ENCODE assay signal across 22 cellular contexts in the genomic region with DNA sequence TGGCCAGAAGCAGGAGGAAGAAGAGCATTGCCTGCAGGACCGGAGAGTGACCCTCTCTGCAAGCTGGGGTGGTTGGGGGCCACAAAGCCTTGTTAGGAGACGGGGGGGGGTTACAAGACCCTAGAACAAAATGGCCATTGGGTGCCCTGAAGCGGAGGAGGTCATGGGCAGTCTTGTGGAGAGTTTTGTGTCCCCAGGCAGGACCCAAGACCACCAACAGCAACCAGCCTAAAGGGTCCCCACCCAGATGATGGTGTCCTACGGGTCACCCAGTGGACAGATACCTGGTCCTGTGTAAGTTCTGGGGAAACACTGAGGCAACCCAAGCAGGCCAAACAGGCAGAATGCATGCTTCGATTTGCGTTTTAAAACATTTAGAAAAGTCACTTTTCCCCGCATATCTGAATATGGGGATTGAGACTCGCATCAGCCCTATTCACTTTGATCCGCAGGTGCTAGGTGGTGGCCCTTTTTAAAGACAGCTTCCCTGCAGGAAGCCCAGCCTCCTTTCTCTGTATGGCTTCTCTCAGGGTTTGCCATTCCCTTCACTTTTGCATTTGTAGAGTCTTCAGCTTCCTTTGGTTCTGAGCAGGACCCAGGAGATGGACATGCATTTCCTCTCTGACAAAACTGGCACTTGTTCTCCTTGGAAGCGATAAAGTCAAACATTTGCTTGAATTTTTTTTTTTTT. TPM values are rescaled to one million over a fixed set of nuclear protein-coding genes. Genes with fewer than 3 reads are reported as not detected.
DNase-seq lines count a peak whose midpoint lies in the region; ATAC-seq and TF ChIP-seq lines count a peak whose summit lies in the region.
"Had no signal": no experiment of that assay in that cellular context is flagged by ENCODE, and none has a peak within 500 bp of the region (broad histone marks: within the 10 kb centered on the region; RNA-seq: fewer than 3 reads in every experiment).

No MANE protein-coding gene starts in this region.

- no peak overlapping the region for H3K27ac ChIP-seq in colonic mucosa
- H3K27ac ChIP-seq: A549; BLaER1 treated with 17β-estradiol and CSF1 and Interleukin-3, amounts not matched to agents 10 nM and 100 nM had no signal

- H3K4me1 Mint-ChIP-seq in chondrocyte (ENCODE audit: low read depth), result peaks cover 35% of the 10 kb centered on the region
- H3K4me1 Mint-ChIP-seq in stimulated activated effector memory CD8-positive, alpha-beta T cell treated with anti-CD3 and anti-CD28 coated beads, Interleukin-12 subunit alpha, Interleukin-12 subunit beta, amount 100 ng/mL, for 72 hours, result peaks cover 7% of the 10 kb centered on the region

- peak; percentile 20 for DNase-seq in D341Med (ENCODE audit: low spot score)
- DNase-seq in HEK293T (ENCODE audit: extremely low spot score), result no peak
- peak; percentile 57 for DNase-seq in chondrocyte (ENCODE audit: low spot score)
- DNase-seq in iPS-NIHi11 (ENCODE audit: low spot score), result peak; percentile 26
- DNase-seq in stimulated activated effector memory CD8-positive, alpha-beta T cell treated with anti-CD3 and anti-CD28 coated beads, Interleukin-12 subunit alpha, Interleukin-12 subunit beta, amount 100 ng/mL, for 72 hours (ENCODE audit: low spot score in 2 of 2), result no peak
- no peak for DNase-seq in colonic mucosa
- DNase-seq in activated naive CD4-positive, alpha-beta T cell (lab: John Stamatoyannopoulos, UW), result no peak
- DNase-seq: 8988T; ACHN; AML-193; BE2C; CD4-positive, alpha-beta T cell; CD8-positive, alpha-beta memory T cell; DMS53; DMS79 treated with DMSO at 0.1 percent for 48 hours; GF-D8; GOT3; H7; HCEC 1CT had no signal

- no peaks in the 10 kb centered on the region for H3K27me3 ChIP-seq in colonic mucosa
- H3K27me3 ChIP-seq: BE2C; BLaER1 treated with 17β-estradiol and CSF1 and Interleukin-3, amounts not matched to agents 10 nM and 100 nM had no signal

- intact Hi-C loops in colonic mucosa (cut with DNase I), result no loop called here

- no peaks in the 10 kb centered on the region for H3K36me3 ChIP-seq in colonic mucosa
- H3K36me3 ChIP-seq: BLaER1 treated with 17β-estradiol and CSF1 and Interleukin-3, amounts not matched to agents 10 nM and 100 nM had no signal

- no peaks in the 10 kb centered on the region for H3K9me3 ChIP-seq in colonic mucosa
- H3K9me3 ChIP-seq: A549; BE2C; BLaER1 treated with 17β-estradiol and CSF1 and Interleukin-3, amounts not matched to agents 10 nM and 100 nM had no signal

- ATAC-seq in stimulated activated effector memory CD8-positive, alpha-beta T cell treated with anti-CD3 and anti-CD28 coated beads, Interleukin-12 subunit alpha, Interleukin-12 subunit beta, amount 100 ng/mL, for 72 hours, result no peak
- ATAC-seq: A549 had no signal

- H3K27me3 Mint-ChIP-seq in chondrocyte (ENCODE audit: low read depth), result peaks cover 2% of the 10 kb centered on the region

- no peaks in the 10 kb centered on the region for H3K36me3 Mint-ChIP-seq in chondrocyte (ENCODE audit: low read depth)
- H3K36me3 Mint-ChIP-seq in stimulated activated effector memory CD8-positive, alpha-beta T cell treated with anti-CD3 and anti-CD28 coated beads, Interleukin-12 subunit alpha, Interleukin-12 subunit beta, amount 100 ng/mL, for 72 hours, result no peaks in the 10 kb centered on the region
- H3K36me3 Mint-ChIP-seq: CD14-positive monocyte had no signal

- H3K9me3 Mint-ChIP-seq in chondrocyte (ENCODE audit: low read depth), result no peaks in the 10 kb centered on the region
- no peaks in the 10 kb centered on the region for H3K9me3 Mint-ChIP-seq in stimulated activated effector memory CD8-positive, alpha-beta T cell treated with anti-CD3 and anti-CD28 coated beads, Interleukin-12 subunit alpha, Interleukin-12 subunit beta, amount 100 ng/mL, for 72 hours
- H3K9me3 Mint-ChIP-seq: CD4-positive, alpha-beta T cell; CD8-positive, alpha-beta memory T cell had no signal

- H3K4me3 ChIP-seq in colonic mucosa, result no peak overlapping the region
- H3K4me3 ChIP-seq: A549; BLaER1 treated with 17β-estradiol and CSF1 and Interleukin-3, amounts not matched to agents 10 nM and 100 nM had no signal

- TF ChIP-seq CTCF in chondrocyte (IDR thresholded peaks at IDR 0.05) (no peak), colonic mucosa (IDR thresholded peaks at IDR 0.05) (no peak)

- POLR2A ChIA-PET in HEK293T (lab: Yijun Ruan, JAX), result no interaction called here

- CTCF ChIA-PET in HEK293T (lab: Yijun Ruan, JAX), result no interaction called here

- no peak overlapping the region for H3K4me3 Mint-ChIP-seq in chondrocyte (ENCODE audit: unreplicated experiment)
- H3K4me3 Mint-ChIP-seq in stimulated activated effector memory CD8-positive, alpha-beta T cell treated with anti-CD3 and anti-CD28 coated beads, Interleukin-12 subunit alpha, Interleukin-12 subunit beta, amount 100 ng/mL, for 72 hours, result no peak overlapping the region
- H3K4me3 Mint-ChIP-seq: CD14-positive monocyte; CD4-positive, alpha-beta T cell; CD8-positive, alpha-beta memory T cell had no signal

- H3K4me1 ChIP-seq in colonic mucosa, result no peaks in the 10 kb centered on the region
- H3K4me1 ChIP-seq: BE2C had no signal

- H3K27ac Mint-ChIP-seq in chondrocyte (ENCODE audit: unreplicated experiment), result no peak overlapping the region
- no peak overlapping the region for H3K27ac Mint-ChIP-seq in stimulated activated effector memory CD8-positive, alpha-beta T cell treated with anti-CD3 and anti-CD28 coated beads, Interleukin-12 subunit alpha, Interleukin-12 subunit beta, amount 100 ng/mL, for 72 hours
- H3K27ac Mint-ChIP-seq: CD14-positive monocyte; CD4-positive, alpha-beta T cell; CD8-positive, alpha-beta memory T cell had no signal

- H3K9ac ChIP-seq in colonic mucosa (ENCODE audit: low read depth in 2 of 2, low read length in 2 of 2), result no peak overlapping the region
- H3K9ac ChIP-seq: BLaER1 treated with 17β-estradiol and CSF1 and Interleukin-3, amounts not matched to agents 10 nM and 100 nM had no signal

TF ChIP-seq in HEK293T, 16 proteins besides CTCF, POLR2A, EP300 and RAD21:
- TF ChIP-seq SUZ12 (IDR thresholded peaks at IDR 0.05) (no peak), ZNF384 (IDR thresholded peaks at IDR 0.05) (peak; percentile 26; the same call in 1 of the 2 replicates), L3MBTL2 (conservative IDR thresholded peaks at IDR 0.05) (no peak)
TF ChIP-seq in HEK293T: peak in this region for 1.

RNA-seq across cellular contexts. Expression of gene GNG4, which starts 21.1 kb away (rescaled TPM):
- total RNA-seq in chondrocyte, result 0.19 to 0.60 TPM (median 0.38 TPM) in 3 replicates
- total RNA-seq in colonic mucosa, result 10 to 100 TPM in 1 of 2 donors, 1 to 10 TPM in 1; 6.9 to 10.0 TPM
- total RNA-seq: CD4-positive, alpha-beta T cell had no signal

Comparison
In these comparisons a context has a peak if more than half of its experiments do, and no peak if none do; other contexts are left out.
1. DNase-seq: peak in D341Med (single experiment), chondrocyte (single experiment) and iPS-NIHi11 (single experiment); none in HEK293T (single experiment), stimulated activated effector memory CD8-positive, alpha-beta T cell treated with anti-CD3 and anti-CD28 coated beads, Interleukin-12 subunit alpha, Interleukin-12 subunit beta, amount 100 ng/mL, for 72 hours (0 of 2), colonic mucosa (single experiment) and activated naive CD4-positive, alpha-beta T cell (0 of 4).